Comparison of ENCODE assay signal across 8 cellular contexts in genomic region chr7:129952653-129953560, GRCh38. TPM values are rescaled to one million over a fixed set of nuclear protein-coding genes. Genes with fewer than 3 reads are reported as not detected.
DNase-seq lines count a peak whose midpoint lies in the region; ATAC-seq and TF ChIP-seq lines count a peak whose summit lies in the region.

Gene UBE2H, minus strand, starts transcription at chr7:129952960. Its CDS starts 405 bp downstream, at chr7:129952555.

- CTCF ChIA-PET in A673 (lab: Charles Lee) (no interaction called here), activated B cell treated with CpG ODN at 0.5 μM for 24 hours (lab: Charles Lee) (no interaction called here)

- H3K27me3 Mint-ChIP-seq in activated B cell treated with CpG ODN at 0.5 μM for 24 hours: no peaks in the 10 kb centered on the region

- POLR2A ChIA-PET in A673 (lab: Charles Lee; ENCODE audit: low non-redundant PET): no interaction called here
- POLR2A ChIA-PET in activated B cell treated with CpG ODN at 0.5 μM for 24 hours (lab: Charles Lee): interaction anchor here (0.5 to 0.6 kb wide), 2 partner anchors 11 to 24 kb away, joined by 3 to 4 read pairs; no protein-coding TSS in a partner anchor

- H3K27ac ChIP-seq in A673 (ENCODE audit: low read depth, low read length, poor library complexity, severe bottlenecking) (peak within 1 kb of the TSS; percentile 88), spleen (peak within 1 kb of the TSS; percentile 93 to 99 (median 98))

- TF ChIP-seq CTCF in A673 (conservative IDR thresholded peaks at IDR 0.05; ENCODE audit: low read depth, low read length) (no peak), activated B cell treated with CpG ODN at 0.5 μM for 24 hours (IDR thresholded peaks at IDR 0.05) (no peak), cardiac fibroblast (IDR thresholded peaks at IDR 0.05; ENCODE audit: low read depth, low read length) (no peak), spleen (IDR thresholded peaks at IDR 0.05 in 8 of 11, conservative IDR thresholded peaks at IDR 0.05 in 3 of 11) (peak in 1 of 11 experiments; percentile 21)

- peak within 1 kb of the TSS; percentile 98 for H3K4me3 Mint-ChIP-seq in activated B cell treated with CpG ODN at 0.5 μM for 24 hours

- TF ChIP-seq POLR2A in spleen (IDR thresholded peaks at IDR 0.05): peak; percentile 63 to 93 (median 81)

- H3K36me3 Mint-ChIP-seq in activated B cell treated with CpG ODN at 0.5 μM for 24 hours (ENCODE audit: low read depth): peaks cover 11% of the 10 kb centered on the region

- 6 to 10% (median 8%) methylated on average over 37 to 58 of the region's 58 CpGs for WGBS in spleen, 5 donors

- no peaks in the 10 kb centered on the region for H3K9me3 ChIP-seq in A673 (ENCODE audit: low read depth, low read length, poor library complexity, severe bottlenecking)
- no peaks in the 10 kb centered on the region for H3K9me3 ChIP-seq in spleen

- peaks cover 10% of the 10 kb centered on the region for H3K4me1 Mint-ChIP-seq in activated B cell treated with CpG ODN at 0.5 μM for 24 hours

- peak; percentile 65 for ATAC-seq in GM18868 (IDR thresholded peaks at IDR 0.05; ENCODE audit: unreplicated experiment)
- peak; percentile 57 for ATAC-seq in HG03135 (IDR thresholded peaks at IDR 0.05; ENCODE audit: unreplicated experiment)
- peak; percentile 73 for ATAC-seq in activated B cell treated with CpG ODN at 0.5 μM for 24 hours (ENCODE audit: low read depth)

- H3K4me1 ChIP-seq in A673 (ENCODE audit: insufficient read depth, low read length, poor library complexity, severe bottlenecking) (peaks cover 16% of the 10 kb centered on the region), spleen (peaks cover 23 to 47% (median 39%) of the 10 kb centered on the region in 6 donors)

- peak within 1 kb of the TSS; percentile 85 for H3K4me3 ChIP-seq in A673 (ENCODE audit: low read depth, low read length, poor library complexity, severe bottlenecking)
- peak within 1 kb of the TSS; percentile 89 to 92 for H3K4me3 ChIP-seq in cardiac fibroblast (replicated peaks in 1 of 2; ENCODE audit: low read depth in 2 of 2, low read length in 2 of 2)
- peak within 1 kb of the TSS; percentile 67 to 95 (median 82) for H3K4me3 ChIP-seq in spleen

- DNase-seq in A673 (ENCODE audit: low spot score) (peak; percentile 93), NCI-H226 (peak; percentile 90), activated B cell treated with CpG ODN at 0.5 μM for 24 hours (peak; percentile 89), cardiac fibroblast (ENCODE audit: low read depth in 2 of 2) (peak; percentile 91 to 94), inferior parietal cortex (ENCODE audit: extremely low spot score) (peak; percentile 95), spleen (peak; percentile 97)

- peak within 1 kb of the TSS; percentile 98 for H3K27ac Mint-ChIP-seq in activated B cell treated with CpG ODN at 0.5 μM for 24 hours

- no peaks in the 10 kb centered on the region for H3K36me3 ChIP-seq in A673 (ENCODE audit: insufficient read depth, low read length, poor library complexity, severe bottlenecking)
- peaks cover 0 to 6% (median 0%) of the 10 kb centered on the region in 6 donors for H3K36me3 ChIP-seq in spleen

- no peaks in the 10 kb centered on the region for H3K9me3 Mint-ChIP-seq in activated B cell treated with CpG ODN at 0.5 μM for 24 hours

- H3K27me3 ChIP-seq in A673 (replicated peaks; ENCODE audit: insufficient read depth, low read depth, low read length, poor library complexity) (no peaks in the 10 kb centered on the region), spleen (replicated peaks in 1 of 7) (no peaks in the 10 kb centered on the region)

- intact Hi-C loops in A673 (cut with micrococcal nuclease; ENCODE audit: unreplicated experiment): no loop called here
- intact Hi-C loops in activated B cell treated with CpG ODN at 0.5 μM for 24 hours (cut with micrococcal nuclease): loop anchor here (1.0 to 5.0 kb wide), 7 partner anchors 117 to 731 kb away; partner anchors contain the start of genes COPG2, KLHDC10, NRF1 and SMKR1
- intact Hi-C loops in spleen (cut with DNase I; ENCODE audit: low total_unique reads): no loop called here

- no TSS peak for BruUV-seq in A673 (replicated peaks; lab: Mats Ljungman, UMichigan)

RNA-seq across cellular contexts. Expression of gene UBE2H, which starts in this region (rescaled TPM):
- total RNA-seq in A673 (2021) (28.8 and 35.2 TPM in 2 replicates), activated B cell treated with CpG ODN at 0.5 μM for 24 hours (28.8 and 32.6 TPM in 2 replicates), spleen (10 to 100 TPM; 63.5 to 98.0 (median 71.5) TPM)
- 10 to 100 TPM; 13.5 to 22.2 (median 15.2) TPM for polyA plus RNA-seq in spleen

Comparison
In these comparisons a context has a peak if more than half of its experiments do, and no peak if none do; other contexts are left out.
1. Peak in every context shown above with its lines: DNase-seq, ATAC-seq, H3K4me3 ChIP-seq and H3K27ac ChIP-seq.